ENCODE assay signal across 1 cellular context in the genomic region with DNA sequence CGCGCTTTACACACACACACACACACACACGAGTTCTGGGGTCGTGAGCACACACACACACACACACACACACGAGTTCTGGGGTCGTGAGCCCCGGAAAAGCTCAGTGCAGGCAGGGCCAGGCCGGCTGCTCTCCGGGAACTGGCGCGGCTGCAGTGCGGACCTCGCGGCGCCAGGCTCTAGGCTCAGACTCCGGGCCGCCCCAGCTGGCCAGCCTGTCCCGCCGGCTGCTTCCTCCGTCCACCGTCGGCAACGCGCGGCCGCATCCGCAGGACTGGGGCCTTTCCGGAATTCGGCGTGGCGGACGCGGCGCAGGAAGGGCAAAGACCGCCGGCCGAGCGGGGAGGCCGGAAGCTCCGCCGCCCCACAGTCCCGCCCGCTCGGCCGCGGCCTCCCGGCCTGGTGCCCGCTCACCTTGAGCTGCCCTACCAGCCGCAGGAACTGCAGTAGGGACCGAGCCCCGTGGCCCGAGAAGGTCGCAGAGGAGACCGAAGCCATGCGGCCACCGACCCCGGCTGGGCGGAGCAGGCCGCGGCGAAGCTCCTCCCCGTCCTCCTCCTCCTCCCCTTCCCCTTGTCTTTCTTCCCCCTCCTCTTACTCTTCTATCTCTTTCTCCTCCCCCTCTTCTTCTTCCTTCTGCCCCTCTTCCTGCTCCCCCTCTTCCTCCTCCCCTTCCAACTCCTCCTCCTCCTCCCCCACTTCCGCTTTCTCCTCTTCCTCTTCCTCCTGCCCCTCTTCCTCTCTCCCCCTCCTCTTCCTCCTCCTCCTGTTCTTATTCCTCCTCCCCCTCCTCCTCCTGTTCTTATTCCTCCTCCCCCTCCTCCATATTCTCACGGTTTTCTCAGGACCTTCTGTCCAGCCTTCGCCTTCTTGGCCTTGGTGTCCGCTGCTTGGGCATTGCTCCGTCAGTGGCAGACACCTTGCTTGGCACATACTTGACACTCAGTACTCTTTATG.
TF ChIP-seq lines count a peak whose summit lies in the region.

A gene with protein sequence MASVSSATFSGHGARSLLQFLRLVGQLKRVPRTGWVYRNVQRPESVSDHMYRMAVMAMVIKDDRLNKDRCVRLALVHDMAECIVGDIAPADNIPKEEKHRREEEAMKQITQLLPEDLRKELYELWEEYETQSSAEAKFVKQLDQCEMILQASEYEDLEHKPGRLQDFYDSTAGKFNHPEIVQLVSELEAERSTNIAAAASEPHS (minus strand): TSS at position 533 of the 957 bp plus-strand sequence. CDS start 35 bp downstream, at position 498.

TF ChIP-seq in HepG2, 621 proteins besides CTCF, POLR2A, EP300 and RAD21 (continued from another document and continues in another):
- TF ChIP-seq MTF2 (CRISPR knock-in tag; IDR thresholded peaks at IDR 0.05; ENCODE audit: borderline replicate concordance) (peak; percentile 100), GATA4 (IDR thresholded peaks at IDR 0.05; ENCODE audit: borderline replicate concordance, low read depth) (peak; percentile 33; the same call in 1 of the 2 replicates), TCF7 (IDR thresholded peaks at IDR 0.05; ENCODE audit: low read depth) (no peak), ZNF34 (CRISPR knock-in tag; IDR thresholded peaks at IDR 0.05; ENCODE audit: borderline replicate concordance) (peak; percentile 57; the same call in 1 of the 2 replicates), MIER2 (CRISPR knock-in tag; IDR thresholded peaks at IDR 0.05) (no peak), SALL2 (CRISPR knock-in tag; IDR thresholded peaks at IDR 0.05) (peak; percentile 89), ZNF235 (CRISPR knock-in tag; IDR thresholded peaks at IDR 0.05; ENCODE audit: borderline replicate concordance) (peak; percentile 90), ZNF124 (CRISPR knock-in tag; IDR thresholded peaks at IDR 0.05) (peak; percentile 93), ZNF629 (CRISPR knock-in tag; conservative IDR thresholded peaks at IDR 0.05) (no peak; the same call in 1 of the 2 replicates), SUZ12 (IDR thresholded peaks at IDR 0.05; ENCODE audit: low read depth, low read length) (no peak), JUNB (CRISPR knock-in tag; IDR thresholded peaks at IDR 0.05; ENCODE audit: borderline replicate concordance) (no peak), MIER3 (CRISPR knock-in tag; IDR thresholded peaks at IDR 0.05; ENCODE audit: borderline replicate concordance) (0 out of 2 replicates have a peak, but pooled peaks have one; percentile 32), ZNF33B (CRISPR knock-in tag; IDR thresholded peaks at IDR 0.05) (peak; percentile 97), MYC (CRISPR knock-in tag; IDR thresholded peaks at IDR 0.05; ENCODE audit: borderline replicate concordance) (peak; percentile 97), SMARCC2 (IDR thresholded peaks at IDR 0.05) (no peak), PLRG1 (conservative IDR thresholded peaks at IDR 0.05) (no peak), XRCC5 (optimal IDR thresholded peaks at IDR 0.05; ENCODE audit: low read length) (peak; percentile 88), FOXA3 (CRISPR knock-in tag; IDR thresholded peaks at IDR 0.05) (peak; percentile 63; the same call in 1 of the 2 replicates), ZFYVE20 (CRISPR knock-in tag; IDR thresholded peaks at IDR 0.05; ENCODE audit: borderline replicate concordance, low read depth) (no peak; the same call in 1 of the 2 replicates), ZNF782 (CRISPR knock-in tag; IDR thresholded peaks at IDR 0.05; ENCODE audit: borderline replicate concordance) (peak; percentile 89), NAIF1 (CRISPR knock-in tag; IDR thresholded peaks at IDR 0.05; ENCODE audit: borderline replicate concordance) (peak; percentile 98), PAF1 (CRISPR knock-in tag; IDR thresholded peaks at IDR 0.05) (no peak), FOXJ3 (CRISPR knock-in tag; IDR thresholded peaks at IDR 0.05; ENCODE audit: borderline replicate concordance) (no peak), ZNF343 (CRISPR knock-in tag; IDR thresholded peaks at IDR 0.05) (peak; percentile 97), KLF16 (CRISPR knock-in tag; IDR thresholded peaks at IDR 0.05) (peak; percentile 88 to 90; a peak in 3 of 4 replicates), ZNF263 (CRISPR knock-in tag; IDR thresholded peaks at IDR 0.05) (peak; percentile 98), CCDC6 (CRISPR knock-in tag; IDR thresholded peaks at IDR 0.05) (peak; percentile 85), NKX3-1 (CRISPR knock-in tag; IDR thresholded peaks at IDR 0.05) (0 out of 2 replicates have a peak, but pooled peaks have one; percentile 68), DNMT3B (CRISPR knock-in tag; conservative IDR thresholded peaks at IDR 0.05) (no peak), PHF8 (CRISPR knock-in tag; IDR thresholded peaks at IDR 0.05) (peak; percentile 93)
- TF ChIP-seq, protein P1, sequence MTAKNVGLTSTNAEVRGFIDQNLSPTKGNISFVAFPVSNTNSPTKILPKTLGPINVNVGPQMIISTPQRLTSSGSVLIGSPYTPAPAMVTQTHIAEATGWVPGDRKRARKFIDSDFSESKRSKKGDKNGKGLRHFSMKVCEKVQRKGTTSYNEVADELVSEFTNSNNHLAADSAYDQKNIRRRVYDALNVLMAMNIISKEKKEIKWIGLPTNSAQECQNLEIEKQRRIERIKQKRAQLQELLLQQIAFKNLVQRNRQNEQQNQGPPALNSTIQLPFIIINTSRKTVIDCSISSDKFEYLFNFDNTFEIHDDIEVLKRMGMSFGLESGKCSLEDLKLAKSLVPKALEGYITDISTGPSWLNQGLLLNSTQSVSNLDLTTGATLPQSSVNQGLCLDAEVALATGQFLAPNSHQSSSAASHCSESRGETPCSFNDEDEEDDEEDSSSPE (CRISPR knock-in tag; IDR thresholded peaks at IDR 0.05) = peak; percentile 88
- TF ChIP-seq, protein P2, sequence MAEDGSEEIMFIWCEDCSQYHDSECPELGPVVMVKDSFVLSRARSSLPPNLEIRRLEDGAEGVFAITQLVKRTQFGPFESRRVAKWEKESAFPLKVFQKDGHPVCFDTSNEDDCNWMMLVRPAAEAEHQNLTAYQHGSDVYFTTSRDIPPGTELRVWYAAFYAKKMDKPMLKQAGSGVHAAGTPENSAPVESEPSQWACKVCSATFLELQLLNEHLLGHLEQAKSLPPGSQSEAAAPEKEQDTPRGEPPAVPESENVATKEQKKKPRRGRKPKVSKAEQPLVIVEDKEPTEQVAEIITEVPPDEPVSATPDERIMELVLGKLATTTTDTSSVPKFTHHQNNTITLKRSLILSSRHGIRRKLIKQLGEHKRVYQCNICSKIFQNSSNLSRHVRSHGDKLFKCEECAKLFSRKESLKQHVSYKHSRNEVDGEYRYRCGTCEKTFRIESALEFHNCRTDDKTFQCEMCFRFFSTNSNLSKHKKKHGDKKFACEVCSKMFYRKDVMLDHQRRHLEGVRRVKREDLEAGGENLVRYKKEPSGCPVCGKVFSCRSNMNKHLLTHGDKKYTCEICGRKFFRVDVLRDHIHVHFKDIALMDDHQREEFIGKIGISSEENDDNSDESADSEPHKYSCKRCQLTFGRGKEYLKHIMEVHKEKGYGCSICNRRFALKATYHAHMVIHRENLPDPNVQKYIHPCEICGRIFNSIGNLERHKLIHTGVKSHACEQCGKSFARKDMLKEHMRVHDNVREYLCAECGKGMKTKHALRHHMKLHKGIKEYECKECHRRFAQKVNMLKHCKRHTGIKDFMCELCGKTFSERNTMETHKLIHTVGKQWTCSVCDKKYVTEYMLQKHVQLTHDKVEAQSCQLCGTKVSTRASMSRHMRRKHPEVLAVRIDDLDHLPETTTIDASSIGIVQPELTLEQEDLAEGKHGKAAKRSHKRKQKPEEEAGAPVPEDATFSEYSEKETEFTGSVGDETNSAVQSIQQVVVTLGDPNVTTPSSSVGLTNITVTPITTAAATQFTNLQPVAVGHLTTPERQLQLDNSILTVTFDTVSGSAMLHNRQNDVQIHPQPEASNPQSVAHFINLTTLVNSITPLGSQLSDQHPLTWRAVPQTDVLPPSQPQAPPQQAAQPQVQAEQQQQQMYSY (CRISPR knock-in tag; IDR thresholded peaks at IDR 0.05) = peak; percentile 75
- TF ChIP-seq, protein P3, sequence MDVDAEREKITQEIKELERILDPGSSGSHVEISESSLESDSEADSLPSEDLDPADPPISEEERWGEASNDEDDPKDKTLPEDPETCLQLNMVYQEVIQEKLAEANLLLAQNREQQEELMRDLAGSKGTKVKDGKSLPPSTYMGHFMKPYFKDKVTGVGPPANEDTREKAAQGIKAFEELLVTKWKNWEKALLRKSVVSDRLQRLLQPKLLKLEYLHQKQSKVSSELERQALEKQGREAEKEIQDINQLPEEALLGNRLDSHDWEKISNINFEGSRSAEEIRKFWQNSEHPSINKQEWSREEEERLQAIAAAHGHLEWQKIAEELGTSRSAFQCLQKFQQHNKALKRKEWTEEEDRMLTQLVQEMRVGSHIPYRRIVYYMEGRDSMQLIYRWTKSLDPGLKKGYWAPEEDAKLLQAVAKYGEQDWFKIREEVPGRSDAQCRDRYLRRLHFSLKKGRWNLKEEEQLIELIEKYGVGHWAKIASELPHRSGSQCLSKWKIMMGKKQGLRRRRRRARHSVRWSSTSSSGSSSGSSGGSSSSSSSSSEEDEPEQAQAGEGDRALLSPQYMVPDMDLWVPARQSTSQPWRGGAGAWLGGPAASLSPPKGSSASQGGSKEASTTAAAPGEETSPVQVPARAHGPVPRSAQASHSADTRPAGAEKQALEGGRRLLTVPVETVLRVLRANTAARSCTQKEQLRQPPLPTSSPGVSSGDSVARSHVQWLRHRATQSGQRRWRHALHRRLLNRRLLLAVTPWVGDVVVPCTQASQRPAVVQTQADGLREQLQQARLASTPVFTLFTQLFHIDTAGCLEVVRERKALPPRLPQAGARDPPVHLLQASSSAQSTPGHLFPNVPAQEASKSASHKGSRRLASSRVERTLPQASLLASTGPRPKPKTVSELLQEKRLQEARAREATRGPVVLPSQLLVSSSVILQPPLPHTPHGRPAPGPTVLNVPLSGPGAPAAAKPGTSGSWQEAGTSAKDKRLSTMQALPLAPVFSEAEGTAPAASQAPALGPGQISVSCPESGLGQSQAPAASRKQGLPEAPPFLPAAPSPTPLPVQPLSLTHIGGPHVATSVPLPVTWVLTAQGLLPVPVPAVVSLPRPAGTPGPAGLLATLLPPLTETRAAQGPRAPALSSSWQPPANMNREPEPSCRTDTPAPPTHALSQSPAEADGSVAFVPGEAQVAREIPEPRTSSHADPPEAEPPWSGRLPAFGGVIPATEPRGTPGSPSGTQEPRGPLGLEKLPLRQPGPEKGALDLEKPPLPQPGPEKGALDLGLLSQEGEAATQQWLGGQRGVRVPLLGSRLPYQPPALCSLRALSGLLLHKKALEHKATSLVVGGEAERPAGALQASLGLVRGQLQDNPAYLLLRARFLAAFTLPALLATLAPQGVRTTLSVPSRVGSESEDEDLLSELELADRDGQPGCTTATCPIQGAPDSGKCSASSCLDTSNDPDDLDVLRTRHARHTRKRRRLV (CRISPR knock-in tag; IDR thresholded peaks at IDR 0.05) = no peak
- TF ChIP-seq, protein P4, sequence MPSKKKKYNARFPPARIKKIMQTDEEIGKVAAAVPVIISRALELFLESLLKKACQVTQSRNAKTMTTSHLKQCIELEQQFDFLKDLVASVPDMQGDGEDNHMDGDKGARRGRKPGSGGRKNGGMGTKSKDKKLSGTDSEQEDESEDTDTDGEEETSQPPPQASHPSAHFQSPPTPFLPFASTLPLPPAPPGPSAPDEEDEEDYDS (CRISPR knock-in tag; IDR thresholded peaks at IDR 0.05) = no peak
- TF ChIP-seq, protein P5, sequence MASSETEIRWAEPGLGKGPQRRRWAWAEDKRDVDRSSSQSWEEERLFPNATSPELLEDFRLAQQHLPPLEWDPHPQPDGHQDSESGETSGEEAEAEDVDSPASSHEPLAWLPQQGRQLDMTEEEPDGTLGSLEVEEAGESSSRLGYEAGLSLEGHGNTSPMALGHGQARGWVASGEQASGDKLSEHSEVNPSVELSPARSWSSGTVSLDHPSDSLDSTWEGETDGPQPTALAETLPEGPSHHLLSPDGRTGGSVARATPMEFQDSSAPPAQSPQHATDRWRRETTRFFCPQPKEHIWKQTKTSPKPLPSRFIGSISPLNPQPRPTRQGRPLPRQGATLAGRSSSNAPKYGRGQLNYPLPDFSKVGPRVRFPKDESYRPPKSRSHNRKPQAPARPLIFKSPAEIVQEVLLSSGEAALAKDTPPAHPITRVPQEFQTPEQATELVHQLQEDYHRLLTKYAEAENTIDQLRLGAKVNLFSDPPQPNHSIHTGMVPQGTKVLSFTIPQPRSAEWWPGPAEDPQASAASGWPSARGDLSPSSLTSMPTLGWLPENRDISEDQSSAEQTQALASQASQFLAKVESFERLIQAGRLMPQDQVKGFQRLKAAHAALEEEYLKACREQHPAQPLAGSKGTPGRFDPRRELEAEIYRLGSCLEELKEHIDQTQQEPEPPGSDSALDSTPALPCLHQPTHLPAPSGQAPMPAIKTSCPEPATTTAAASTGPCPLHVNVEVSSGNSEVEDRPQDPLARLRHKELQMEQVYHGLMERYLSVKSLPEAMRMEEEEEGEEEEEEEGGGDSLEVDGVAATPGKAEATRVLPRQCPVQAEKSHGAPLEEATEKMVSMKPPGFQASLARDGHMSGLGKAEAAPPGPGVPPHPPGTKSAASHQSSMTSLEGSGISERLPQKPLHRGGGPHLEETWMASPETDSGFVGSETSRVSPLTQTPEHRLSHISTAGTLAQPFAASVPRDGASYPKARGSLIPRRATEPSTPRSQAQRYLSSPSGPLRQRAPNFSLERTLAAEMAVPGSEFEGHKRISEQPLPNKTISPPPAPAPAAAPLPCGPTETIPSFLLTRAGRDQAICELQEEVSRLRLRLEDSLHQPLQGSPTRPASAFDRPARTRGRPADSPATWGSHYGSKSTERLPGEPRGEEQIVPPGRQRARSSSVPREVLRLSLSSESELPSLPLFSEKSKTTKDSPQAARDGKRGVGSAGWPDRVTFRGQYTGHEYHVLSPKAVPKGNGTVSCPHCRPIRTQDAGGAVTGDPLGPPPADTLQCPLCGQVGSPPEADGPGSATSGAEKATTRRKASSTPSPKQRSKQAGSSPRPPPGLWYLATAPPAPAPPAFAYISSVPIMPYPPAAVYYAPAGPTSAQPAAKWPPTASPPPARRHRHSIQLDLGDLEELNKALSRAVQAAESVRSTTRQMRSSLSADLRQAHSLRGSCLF (CRISPR knock-in tag; IDR thresholded peaks at IDR 0.05; ENCODE audit: borderline replicate concordance) = no peak
- TF ChIP-seq, protein P6, sequence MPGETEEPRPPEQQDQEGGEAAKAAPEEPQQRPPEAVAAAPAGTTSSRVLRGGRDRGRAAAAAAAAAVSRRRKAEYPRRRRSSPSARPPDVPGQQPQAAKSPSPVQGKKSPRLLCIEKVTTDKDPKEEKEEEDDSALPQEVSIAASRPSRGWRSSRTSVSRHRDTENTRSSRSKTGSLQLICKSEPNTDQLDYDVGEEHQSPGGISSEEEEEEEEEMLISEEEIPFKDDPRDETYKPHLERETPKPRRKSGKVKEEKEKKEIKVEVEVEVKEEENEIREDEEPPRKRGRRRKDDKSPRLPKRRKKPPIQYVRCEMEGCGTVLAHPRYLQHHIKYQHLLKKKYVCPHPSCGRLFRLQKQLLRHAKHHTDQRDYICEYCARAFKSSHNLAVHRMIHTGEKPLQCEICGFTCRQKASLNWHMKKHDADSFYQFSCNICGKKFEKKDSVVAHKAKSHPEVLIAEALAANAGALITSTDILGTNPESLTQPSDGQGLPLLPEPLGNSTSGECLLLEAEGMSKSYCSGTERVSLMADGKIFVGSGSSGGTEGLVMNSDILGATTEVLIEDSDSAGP (CRISPR knock-in tag; IDR thresholded peaks at IDR 0.05; ENCODE audit: borderline replicate concordance) = peak; percentile 96
- TF ChIP-seq, protein P7, sequence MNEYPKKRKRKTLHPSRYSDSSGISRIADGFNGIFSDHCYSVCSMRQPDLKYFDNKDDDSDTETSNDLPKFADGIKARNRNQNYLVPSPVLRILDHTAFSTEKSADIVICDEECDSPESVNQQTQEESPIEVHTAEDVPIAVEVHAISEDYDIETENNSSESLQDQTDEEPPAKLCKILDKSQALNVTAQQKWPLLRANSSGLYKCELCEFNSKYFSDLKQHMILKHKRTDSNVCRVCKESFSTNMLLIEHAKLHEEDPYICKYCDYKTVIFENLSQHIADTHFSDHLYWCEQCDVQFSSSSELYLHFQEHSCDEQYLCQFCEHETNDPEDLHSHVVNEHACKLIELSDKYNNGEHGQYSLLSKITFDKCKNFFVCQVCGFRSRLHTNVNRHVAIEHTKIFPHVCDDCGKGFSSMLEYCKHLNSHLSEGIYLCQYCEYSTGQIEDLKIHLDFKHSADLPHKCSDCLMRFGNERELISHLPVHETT (CRISPR knock-in tag; conservative IDR thresholded peaks at IDR 0.05) = peak; percentile 90
